In the genomic region with DNA sequence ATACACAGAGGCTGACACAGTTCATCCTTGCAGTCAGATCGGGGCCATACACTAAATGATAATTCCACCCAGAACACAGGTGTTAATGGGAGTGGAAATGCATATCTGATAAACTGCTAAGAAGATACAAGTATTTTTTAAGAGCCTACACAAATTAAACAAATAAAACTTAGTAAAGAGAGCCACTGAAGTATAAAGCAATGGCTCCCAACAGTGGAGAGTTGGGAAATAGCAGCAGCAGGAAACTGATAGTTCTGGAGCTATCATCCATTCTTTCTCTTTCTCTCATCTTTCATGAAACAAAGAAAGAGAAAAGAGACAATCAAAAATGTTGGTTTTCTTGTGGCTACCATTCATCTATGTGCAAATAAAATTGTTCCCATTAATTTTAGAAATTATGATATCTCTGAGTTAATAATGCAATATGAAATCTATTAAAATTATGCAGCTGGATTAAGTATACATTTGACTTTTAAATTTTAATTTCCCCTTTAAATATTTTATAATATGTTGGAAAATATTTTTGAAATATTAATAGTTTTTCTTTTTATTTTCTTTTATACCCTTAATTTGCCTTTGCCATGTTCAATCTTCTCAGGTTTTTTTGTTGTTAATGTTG, we compare ENCODE assay signal across 2 cellular contexts.
TF ChIP-seq lines count a peak whose summit lies in the region.

No MANE protein-coding gene starts in this region.

TF ChIP-seq in Ishikawa, 13 proteins besides CTCF, POLR2A, EP300 and RAD21 (continued from another document):
- TF ChIP-seq, protein P1, sequence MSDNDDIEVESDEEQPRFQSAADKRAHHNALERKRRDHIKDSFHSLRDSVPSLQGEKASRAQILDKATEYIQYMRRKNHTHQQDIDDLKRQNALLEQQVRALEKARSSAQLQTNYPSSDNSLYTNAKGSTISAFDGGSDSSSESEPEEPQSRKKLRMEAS (IDR thresholded peaks at IDR 0.05): no peak

TF ChIP-seq in HepG2, 621 proteins besides CTCF, POLR2A, EP300 and RAD21:
- TF ChIP-seq, protein P2, sequence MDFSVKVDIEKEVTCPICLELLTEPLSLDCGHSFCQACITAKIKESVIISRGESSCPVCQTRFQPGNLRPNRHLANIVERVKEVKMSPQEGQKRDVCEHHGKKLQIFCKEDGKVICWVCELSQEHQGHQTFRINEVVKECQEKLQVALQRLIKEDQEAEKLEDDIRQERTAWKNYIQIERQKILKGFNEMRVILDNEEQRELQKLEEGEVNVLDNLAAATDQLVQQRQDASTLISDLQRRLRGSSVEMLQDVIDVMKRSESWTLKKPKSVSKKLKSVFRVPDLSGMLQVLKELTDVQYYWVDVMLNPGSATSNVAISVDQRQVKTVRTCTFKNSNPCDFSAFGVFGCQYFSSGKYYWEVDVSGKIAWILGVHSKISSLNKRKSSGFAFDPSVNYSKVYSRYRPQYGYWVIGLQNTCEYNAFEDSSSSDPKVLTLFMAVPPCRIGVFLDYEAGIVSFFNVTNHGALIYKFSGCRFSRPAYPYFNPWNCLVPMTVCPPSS (IDR thresholded peaks at IDR 0.05): no peak
- no peak for TF ChIP-seq ZNF644 (CRISPR knock-in tag; IDR thresholded peaks at IDR 0.05; ENCODE audit: low read depth)
- TF ChIP-seq, protein P3, sequence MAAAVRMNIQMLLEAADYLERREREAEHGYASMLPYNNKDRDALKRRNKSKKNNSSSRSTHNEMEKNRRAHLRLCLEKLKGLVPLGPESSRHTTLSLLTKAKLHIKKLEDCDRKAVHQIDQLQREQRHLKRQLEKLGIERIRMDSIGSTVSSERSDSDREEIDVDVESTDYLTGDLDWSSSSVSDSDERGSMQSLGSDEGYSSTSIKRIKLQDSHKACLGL (CRISPR knock-in tag; IDR thresholded peaks at IDR 0.05): no peak
- TF ChIP-seq ZNF773 (CRISPR knock-in tag; IDR thresholded peaks at IDR 0.05; ENCODE audit: borderline replicate concordance): no peak
- TF ChIP-seq KDM5B (CRISPR knock-in tag; IDR thresholded peaks at IDR 0.05; ENCODE audit: borderline replicate concordance): no peak
- no peak for TF ChIP-seq ZNF567 (CRISPR knock-in tag; IDR thresholded peaks at IDR 0.05; ENCODE audit: borderline replicate concordance)
- TF ChIP-seq, protein P4, sequence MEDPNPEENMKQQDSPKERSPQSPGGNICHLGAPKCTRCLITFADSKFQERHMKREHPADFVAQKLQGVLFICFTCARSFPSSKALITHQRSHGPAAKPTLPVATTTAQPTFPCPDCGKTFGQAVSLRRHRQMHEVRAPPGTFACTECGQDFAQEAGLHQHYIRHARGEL (CRISPR knock-in tag; IDR thresholded peaks at IDR 0.05): no peak
- TF ChIP-seq FOXC1 (CRISPR knock-in tag; IDR thresholded peaks at IDR 0.05; ENCODE audit: borderline replicate concordance): no peak
- no peak for TF ChIP-seq ARNTL (CRISPR knock-in tag; IDR thresholded peaks at IDR 0.05)
- TF ChIP-seq YY1 (IDR thresholded peaks at IDR 0.05; ENCODE audit: insufficient read depth, insufficient replicate concordance, low read depth, low read length): no peak
- TF ChIP-seq, protein P5, sequence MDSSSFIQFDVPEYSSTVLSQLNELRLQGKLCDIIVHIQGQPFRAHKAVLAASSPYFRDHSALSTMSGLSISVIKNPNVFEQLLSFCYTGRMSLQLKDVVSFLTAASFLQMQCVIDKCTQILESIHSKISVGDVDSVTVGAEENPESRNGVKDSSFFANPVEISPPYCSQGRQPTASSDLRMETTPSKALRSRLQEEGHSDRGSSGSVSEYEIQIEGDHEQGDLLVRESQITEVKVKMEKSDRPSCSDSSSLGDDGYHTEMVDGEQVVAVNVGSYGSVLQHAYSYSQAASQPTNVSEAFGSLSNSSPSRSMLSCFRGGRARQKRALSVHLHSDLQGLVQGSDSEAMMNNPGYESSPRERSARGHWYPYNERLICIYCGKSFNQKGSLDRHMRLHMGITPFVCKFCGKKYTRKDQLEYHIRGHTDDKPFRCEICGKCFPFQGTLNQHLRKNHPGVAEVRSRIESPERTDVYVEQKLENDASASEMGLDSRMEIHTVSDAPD (CRISPR knock-in tag; IDR thresholded peaks at IDR 0.05): no peak
- no peak for TF ChIP-seq NAIF1 (CRISPR knock-in tag; IDR thresholded peaks at IDR 0.05; ENCODE audit: borderline replicate concordance)
- no peak for TF ChIP-seq ARID2 (CRISPR knock-in tag; IDR thresholded peaks at IDR 0.05; ENCODE audit: borderline replicate concordance)
- TF ChIP-seq, protein P6, sequence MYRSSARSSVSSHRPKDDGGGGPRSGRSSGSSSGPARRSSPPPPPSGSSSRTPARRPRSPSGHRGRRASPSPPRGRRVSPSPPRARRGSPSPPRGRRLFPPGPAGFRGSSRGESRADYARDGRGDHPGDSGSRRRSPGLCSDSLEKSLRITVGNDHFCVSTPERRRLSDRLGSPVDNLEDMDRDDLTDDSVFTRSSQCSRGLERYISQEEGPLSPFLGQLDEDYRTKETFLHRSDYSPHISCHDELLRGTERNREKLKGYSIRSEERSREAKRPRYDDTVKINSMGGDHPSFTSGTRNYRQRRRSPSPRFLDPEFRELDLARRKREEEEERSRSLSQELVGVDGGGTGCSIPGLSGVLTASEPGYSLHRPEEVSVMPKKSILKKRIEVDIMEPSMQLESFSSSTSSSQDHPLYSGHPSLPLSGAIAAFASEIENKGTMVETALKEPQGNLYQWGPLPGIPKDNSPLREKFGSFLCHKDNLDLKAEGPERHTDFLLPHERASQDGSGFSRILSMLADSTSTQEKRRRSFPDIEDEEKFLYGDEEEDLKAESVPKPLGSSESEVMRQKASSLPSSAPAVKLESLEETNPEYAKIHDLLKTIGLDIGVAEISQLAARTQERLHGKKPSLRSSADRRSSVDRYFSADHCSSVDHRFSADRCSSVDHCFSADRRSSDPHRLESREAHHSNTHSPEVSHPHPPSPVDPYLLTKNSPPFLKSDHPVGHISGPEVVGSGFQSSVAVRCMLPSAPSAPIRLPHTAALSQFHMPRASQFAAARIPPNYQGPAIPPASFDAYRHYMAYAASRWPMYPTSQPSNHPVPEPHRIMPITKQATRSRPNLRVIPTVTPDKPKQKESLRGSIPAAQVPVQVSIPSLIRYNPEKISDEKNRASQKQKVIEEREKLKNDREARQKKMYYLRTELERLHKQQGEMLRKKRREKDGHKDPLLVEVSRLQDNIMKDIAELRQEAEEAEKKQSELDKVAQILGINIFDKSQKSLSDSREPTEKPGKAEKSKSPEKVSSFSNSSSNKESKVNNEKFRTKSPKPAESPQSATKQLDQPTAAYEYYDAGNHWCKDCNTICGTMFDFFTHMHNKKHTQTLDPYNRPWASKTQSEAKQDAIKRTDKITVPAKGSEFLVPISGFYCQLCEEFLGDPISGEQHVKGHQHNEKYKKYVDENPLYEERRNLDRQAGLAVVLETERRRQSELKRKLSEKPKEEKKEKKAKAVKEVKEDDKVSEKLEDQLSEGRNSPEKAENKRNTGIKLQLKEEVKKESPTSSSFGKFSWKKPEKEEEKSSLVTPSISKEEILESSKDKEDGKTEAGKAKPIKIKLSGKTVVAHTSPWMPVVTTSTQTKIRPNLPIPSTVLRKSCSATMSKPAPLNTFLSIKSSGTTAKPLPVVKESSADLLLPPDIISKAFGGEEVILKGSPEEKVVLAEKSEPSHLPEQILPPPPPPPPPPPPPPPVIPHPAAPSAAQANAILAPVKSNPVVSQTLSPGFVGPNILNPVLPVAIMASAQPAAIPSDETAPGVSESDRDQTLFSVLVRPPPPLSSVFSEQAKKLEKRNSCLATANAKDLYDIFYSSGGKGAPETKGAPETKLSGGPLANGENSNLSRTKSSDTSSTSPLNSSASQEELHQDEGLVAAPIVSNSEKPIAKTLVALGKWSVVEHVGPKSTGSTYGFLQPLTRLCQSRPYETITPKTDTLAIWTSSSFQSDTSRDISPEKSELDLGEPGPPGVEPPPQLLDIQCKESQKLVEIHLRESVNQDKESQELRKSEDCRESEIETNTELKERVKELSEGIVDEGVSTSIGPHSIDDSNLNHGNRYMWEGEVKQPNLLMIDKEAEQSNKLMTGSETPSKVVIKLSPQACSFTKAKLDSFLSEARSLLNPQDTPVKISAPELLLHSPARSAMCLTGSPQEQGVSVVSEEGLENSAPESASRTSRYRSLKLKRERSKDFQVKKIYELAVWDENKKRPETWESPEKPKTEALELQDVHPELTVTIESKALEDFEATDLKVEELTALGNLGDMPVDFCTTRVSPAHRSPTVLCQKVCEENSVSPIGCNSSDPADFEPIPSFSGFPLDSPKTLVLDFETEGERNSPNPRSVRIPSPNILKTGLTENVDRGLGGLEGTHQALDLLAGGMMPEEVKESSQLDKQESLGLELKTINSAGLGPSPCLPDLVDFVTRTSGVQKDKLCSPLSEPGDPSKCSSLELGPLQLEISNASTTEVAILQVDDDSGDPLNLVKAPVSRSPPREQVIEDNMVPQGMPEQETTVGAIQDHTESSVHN (CRISPR knock-in tag; IDR thresholded peaks at IDR 0.05): no peak
- TF ChIP-seq DMAP1 (CRISPR knock-in tag; IDR thresholded peaks at IDR 0.05): no peak
- no peak for TF ChIP-seq ZNF335 (CRISPR knock-in tag; IDR thresholded peaks at IDR 0.05)
